ENCODE assay signal across 9 cellular contexts in the genomic region with DNA sequence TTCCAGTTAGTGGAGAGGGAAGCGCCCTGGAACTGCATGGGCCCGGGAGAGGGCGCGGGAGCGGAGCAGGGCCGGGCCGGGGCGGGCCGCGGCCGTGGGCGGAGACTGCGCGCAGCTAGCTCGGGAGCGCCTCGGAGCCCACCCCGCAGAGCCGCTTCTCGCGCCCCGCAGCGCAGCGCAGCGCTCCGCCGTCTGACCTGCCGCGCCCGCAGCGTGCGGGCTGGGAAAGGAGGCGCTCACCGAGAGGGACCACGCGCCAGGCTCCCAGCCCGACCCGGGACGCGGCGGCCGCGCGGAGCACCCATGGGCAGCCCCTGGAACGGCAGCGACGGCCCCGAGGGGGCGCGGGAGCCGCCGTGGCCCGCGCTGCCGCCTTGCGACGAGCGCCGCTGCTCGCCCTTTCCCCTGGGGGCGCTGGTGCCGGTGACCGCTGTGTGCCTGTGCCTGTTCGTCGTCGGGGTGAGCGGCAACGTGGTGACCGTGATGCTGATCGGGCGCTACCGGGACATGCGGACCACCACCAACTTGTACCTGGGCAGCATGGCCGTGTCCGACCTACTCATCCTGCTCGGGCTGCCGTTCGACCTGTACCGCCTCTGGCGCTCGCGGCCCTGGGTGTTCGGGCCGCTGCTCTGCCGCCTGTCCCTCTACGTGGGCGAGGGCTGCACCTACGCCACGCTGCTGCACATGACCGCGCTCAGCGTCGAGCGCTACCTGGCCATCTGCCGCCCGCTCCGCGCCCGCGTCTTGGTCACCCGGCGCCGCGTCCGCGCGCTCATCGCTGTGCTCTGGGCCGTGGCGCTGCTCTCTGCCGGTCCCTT. TPM values are rescaled to one million over a fixed set of nuclear protein-coding genes. Genes with fewer than 3 reads are reported as not detected.
DNase-seq lines count a peak whose midpoint lies in the region; ATAC-seq and TF ChIP-seq lines count a peak whose summit lies in the region.
"Had no signal": no experiment of that assay in that cellular context is flagged by ENCODE, and none has a peak within 500 bp of the region (broad histone marks: within the 10 kb centered on the region; RNA-seq: fewer than 3 reads in every experiment).

A gene with protein sequence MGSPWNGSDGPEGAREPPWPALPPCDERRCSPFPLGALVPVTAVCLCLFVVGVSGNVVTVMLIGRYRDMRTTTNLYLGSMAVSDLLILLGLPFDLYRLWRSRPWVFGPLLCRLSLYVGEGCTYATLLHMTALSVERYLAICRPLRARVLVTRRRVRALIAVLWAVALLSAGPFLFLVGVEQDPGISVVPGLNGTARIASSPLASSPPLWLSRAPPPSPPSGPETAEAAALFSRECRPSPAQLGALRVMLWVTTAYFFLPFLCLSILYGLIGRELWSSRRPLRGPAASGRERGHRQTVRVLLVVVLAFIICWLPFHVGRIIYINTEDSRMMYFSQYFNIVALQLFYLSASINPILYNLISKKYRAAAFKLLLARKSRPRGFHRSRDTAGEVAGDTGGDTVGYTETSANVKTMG (plus strand): TSS at position 304 of the 821 bp plus-strand sequence. CDS start 0 bp downstream, at position 304.

- DNase-seq in CD1c-positive myeloid dendritic cell (ENCODE audit: extremely low spot score) = peak; percentile 43
- DNase-seq in activated CD4-positive, alpha-beta memory T cell treated with anti-CD3 and anti-CD28 coated beads, Interleukin-2, amount 10 ng/mL, durations not matched to agents 7 days and 5 days = peak; percentile 36
- no peak for DNase-seq in esophagus muscularis mucosa (ENCODE audit: extremely low spot score)
- DNase-seq in natural killer cell = peak; percentile 36
- DNase-seq in vagina (ENCODE audit: extremely low spot score in 2 of 2) = no peak
- no peak for DNase-seq in superior temporal gyrus (ENCODE audit: extremely low spot score)

- CTCF ChIA-PET in activated CD4-positive, alpha-beta memory T cell treated with anti-CD3 and anti-CD28 coated beads, Interleukin-2, amount 10 ng/mL, durations not matched to agents 7 days and 5 days (lab: Charles Lee) = no interaction called here

- ATAC-seq in HG03354 (IDR thresholded peaks at IDR 0.05; ENCODE audit: poor library complexity, severe bottlenecking, unreplicated experiment) (peak; percentile 67), natural killer cell (peak; percentile 74 to 90 (median 87)), HG02970 (IDR thresholded peaks at IDR 0.05; ENCODE audit: low FRiP score, unreplicated experiment) (no peak)

- no peaks in the 10 kb centered on the region for H3K36me3 ChIP-seq in esophagus muscularis mucosa
- no peaks in the 10 kb centered on the region for H3K36me3 ChIP-seq in vagina

- H3K36me3 Mint-ChIP-seq in activated CD4-positive, alpha-beta memory T cell treated with anti-CD3 and anti-CD28 coated beads, Interleukin-2, amount 10 ng/mL, durations not matched to agents 7 days and 5 days (ENCODE audit: low read depth) = no peaks in the 10 kb centered on the region
- H3K36me3 Mint-ChIP-seq in natural killer cell = no peaks in the 10 kb centered on the region

- H3K27ac Mint-ChIP-seq in activated CD4-positive, alpha-beta memory T cell treated with anti-CD3 and anti-CD28 coated beads, Interleukin-2, amount 10 ng/mL, durations not matched to agents 7 days and 5 days = no peak within 1 kb of the TSS
- H3K27ac Mint-ChIP-seq in natural killer cell = peak within 1 kb of the TSS in 1 of 2 donors; percentile 53

- H3K4me1 ChIP-seq in esophagus muscularis mucosa (peaks cover 10 to 24% (median 19%) of the 10 kb centered on the region in 4 donors), vagina (peaks cover 5% of the 10 kb centered on the region)

- peak within 1 kb of the TSS; percentile 55 for H3K4me3 Mint-ChIP-seq in activated CD4-positive, alpha-beta memory T cell treated with anti-CD3 and anti-CD28 coated beads, Interleukin-2, amount 10 ng/mL, durations not matched to agents 7 days and 5 days
- peak within 1 kb of the TSS; percentile 84 for H3K4me3 Mint-ChIP-seq in natural killer cell

- TF ChIP-seq POLR2A in esophagus muscularis mucosa (IDR thresholded peaks at IDR 0.05; ENCODE audit: low read depth) (no peak), vagina (IDR thresholded peaks at IDR 0.05) (no peak)

- TF ChIP-seq CTCF in esophagus muscularis mucosa (IDR thresholded peaks at IDR 0.05) (peak in 1 of 3 experiments; percentile 6), natural killer cell (IDR thresholded peaks at IDR 0.05) (peak; percentile 24), vagina (IDR thresholded peaks at IDR 0.05) (no peak)

- H3K27ac ChIP-seq in esophagus muscularis mucosa (replicated peaks in 1 of 4) = no peak within 1 kb of the TSS
- no peak within 1 kb of the TSS for H3K27ac ChIP-seq in vagina

- H3K9me3 ChIP-seq in esophagus muscularis mucosa (no peaks in the 10 kb centered on the region), vagina (no peaks in the 10 kb centered on the region)

- POLR2A ChIA-PET in activated CD4-positive, alpha-beta memory T cell treated with anti-CD3 and anti-CD28 coated beads, Interleukin-2, amount 10 ng/mL, durations not matched to agents 7 days and 5 days (lab: Charles Lee) = no interaction called here

- TF ChIP-seq EP300 in esophagus muscularis mucosa (IDR thresholded peaks at IDR 0.05) = no peak

- H3K4me1 Mint-ChIP-seq in activated CD4-positive, alpha-beta memory T cell treated with anti-CD3 and anti-CD28 coated beads, Interleukin-2, amount 10 ng/mL, durations not matched to agents 7 days and 5 days = peaks cover 21% of the 10 kb centered on the region
- peaks cover 7 to 13% of the 10 kb centered on the region in 2 donors for H3K4me1 Mint-ChIP-seq in natural killer cell

- 0% methylated on average over 15 of the region's 111 CpGs for WGBS in esophagus muscularis mucosa

- H3K9me3 Mint-ChIP-seq in activated CD4-positive, alpha-beta memory T cell treated with anti-CD3 and anti-CD28 coated beads, Interleukin-2, amount 10 ng/mL, durations not matched to agents 7 days and 5 days = no peaks in the 10 kb centered on the region
- no peaks in the 10 kb centered on the region for H3K9me3 Mint-ChIP-seq in natural killer cell

- H3K4me3 ChIP-seq in esophagus muscularis mucosa = peak within 1 kb of the TSS; percentile 54 to 64 (median 56)
- H3K4me3 ChIP-seq in vagina = peak within 1 kb of the TSS; percentile 42 to 53

- H3K27me3 ChIP-seq in esophagus muscularis mucosa (peaks cover 7 to 72% (median 27%) of the 10 kb centered on the region in 4 donors), vagina (peaks cover 18% of the 10 kb centered on the region)

- H3K27me3 Mint-ChIP-seq in activated CD4-positive, alpha-beta memory T cell treated with anti-CD3 and anti-CD28 coated beads, Interleukin-2, amount 10 ng/mL, durations not matched to agents 7 days and 5 days = peaks cover 65% of the 10 kb centered on the region
- H3K27me3 Mint-ChIP-seq in natural killer cell (ENCODE audit: low read depth in 2 of 2) = peaks cover 44 to 50% of the 10 kb centered on the region in 2 donors

- intact Hi-C loops in esophagus muscularis mucosa (cut with DNase I) (no loop called here), natural killer cell (cut with micrococcal nuclease) (no loop called here), vagina (cut with DNase I) (no loop called here)

RNA-seq across cellular contexts. Expression of the gene that starts here (rescaled TPM):
- total RNA-seq in activated CD4-positive, alpha-beta memory T cell treated with anti-CD3 and anti-CD28 coated beads, Interleukin-2, amount 10 ng/mL, durations not matched to agents 7 days and 5 days = not detected
- under 1 TPM in 1 of 4 donors, not detected in 3; 0.34 TPM for total RNA-seq in esophagus muscularis mucosa
- not detected for total RNA-seq in natural killer cell
- not detected for total RNA-seq in vagina
- total RNA-seq: frontal cortex had no signal

Comparison
In these comparisons a context has a peak if more than half of its experiments do, and no peak if none do; other contexts are left out.
1. Peak in DNase-seq in activated CD4-positive, alpha-beta memory T cell treated with anti-CD3 and anti-CD28 coated beads, Interleukin-2, amount 10 ng/mL, durations not matched to agents 7 days and 5 days; RNA of the gene not detected or under 1 TPM.
2. Peak in DNase-seq and ATAC-seq in natural killer cell; RNA of the gene not detected or under 1 TPM.